1 cellular context compared by ENCODE assay signal in the genomic region with DNA sequence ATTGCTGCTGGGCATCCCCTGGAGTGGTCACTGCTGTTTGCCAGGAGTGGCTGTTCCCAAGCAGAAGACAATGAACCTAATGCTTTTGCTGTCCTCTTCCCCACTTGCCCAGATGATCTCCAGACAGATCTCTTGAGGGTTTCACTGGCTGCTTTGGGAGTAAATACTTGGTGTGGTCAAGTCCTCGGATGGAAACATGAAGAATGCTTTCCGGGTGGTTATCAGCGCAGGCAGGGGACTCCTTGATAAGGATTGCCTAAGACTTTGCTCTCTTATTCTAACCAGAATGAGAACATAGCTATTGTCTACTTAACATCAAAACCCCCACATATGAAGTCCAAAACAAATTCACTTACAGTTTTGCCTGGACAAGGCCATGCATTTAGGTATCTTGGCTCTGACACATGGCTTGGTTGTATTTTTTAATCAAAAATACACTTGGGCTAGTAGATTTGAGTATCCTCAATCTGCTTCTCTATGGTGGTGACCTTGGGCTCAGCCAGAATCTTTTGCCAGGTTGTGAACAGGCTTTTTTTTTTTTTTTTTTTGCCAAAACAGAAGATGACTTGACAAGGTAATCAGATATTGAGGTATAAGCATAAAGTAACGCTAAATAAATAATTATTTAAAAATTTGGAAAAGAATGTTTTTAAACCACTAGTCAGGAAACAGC.
A peak's percentile ranks its signal among the peaks of the same experiment; 100 is the strongest.
TF ChIP-seq lines count a peak whose summit lies in the region.

No MANE protein-coding gene starts in this region.

TF ChIP-seq in K562, 482 proteins besides CTCF, POLR2A, EP300 and RAD21 (continues in another document):
- TF ChIP-seq PHF8 (IDR thresholded peaks at IDR 0.05; ENCODE audit: borderline replicate concordance, low read length) (no peak), SMAD4 (CRISPR knock-in tag; conservative IDR thresholded peaks at IDR 0.05) (peak; percentile 98), ZNF121 (CRISPR knock-in tag; conservative IDR thresholded peaks at IDR 0.05) (no peak), PATZ1 (CRISPR knock-in tag; IDR thresholded peaks at IDR 0.05; ENCODE audit: borderline replicate concordance) (no peak), ZNF609 (CRISPR knock-in tag; IDR thresholded peaks at IDR 0.05; ENCODE audit: borderline replicate concordance) (no peak), ZBTB17 (CRISPR knock-in tag; IDR thresholded peaks at IDR 0.05) (no peak), ZNF431 (CRISPR knock-in tag; IDR thresholded peaks at IDR 0.05) (no peak), NELFE (IDR thresholded peaks at IDR 0.05; ENCODE audit: insufficient read depth, insufficient read length) (no peak), RUNX1 (IDR thresholded peaks at IDR 0.05; ENCODE audit: low read depth) (peak; percentile 64; the same call in 1 of the 2 replicates), KDM1A (IDR thresholded peaks at IDR 0.05) (peak; percentile 85 to 88), HBP1 (CRISPR knock-in tag; IDR thresholded peaks at IDR 0.05) (no peak), ZNF316 (IDR thresholded peaks at IDR 0.05) (no peak), ZBTB33 (CRISPR knock-in tag; IDR thresholded peaks at IDR 0.05) (no peak), CAMTA2 (CRISPR knock-in tag; conservative IDR thresholded peaks at IDR 0.05) (no peak), OTX1 (CRISPR knock-in tag; IDR thresholded peaks at IDR 0.05) (no peak), MCM3 (IDR thresholded peaks at IDR 0.05) (no peak), ETS2 (tag; IDR thresholded peaks at IDR 0.05; ENCODE audit: borderline replicate concordance, poor library complexity, severe bottlenecking) (no peak), GABPB1 (CRISPR knock-in tag; IDR thresholded peaks at IDR 0.05) (no peak), GABPA (tag; conservative IDR thresholded peaks at IDR 0.05; ENCODE audit: low read depth) (no peak), NCOA1 (IDR thresholded peaks at IDR 0.05; ENCODE audit: low read depth) (peak; percentile 77), SP2 (IDR thresholded peaks at IDR 0.05; ENCODE audit: extremely low read depth, low read depth, low read length, poor library complexity, severe bottlenecking) (no peak), BCL6 (CRISPR knock-in tag; IDR thresholded peaks at IDR 0.05) (no peak), ZNF717 (CRISPR knock-in tag; IDR thresholded peaks at IDR 0.05) (no peak), CBFB (CRISPR knock-in tag; IDR thresholded peaks at IDR 0.05) (peak; percentile 72; the same call in 1 of the 2 replicates), SETDB1 (IDR thresholded peaks at IDR 0.05; ENCODE audit: low read length) (no peak)
- TF ChIP-seq, protein P1, sequence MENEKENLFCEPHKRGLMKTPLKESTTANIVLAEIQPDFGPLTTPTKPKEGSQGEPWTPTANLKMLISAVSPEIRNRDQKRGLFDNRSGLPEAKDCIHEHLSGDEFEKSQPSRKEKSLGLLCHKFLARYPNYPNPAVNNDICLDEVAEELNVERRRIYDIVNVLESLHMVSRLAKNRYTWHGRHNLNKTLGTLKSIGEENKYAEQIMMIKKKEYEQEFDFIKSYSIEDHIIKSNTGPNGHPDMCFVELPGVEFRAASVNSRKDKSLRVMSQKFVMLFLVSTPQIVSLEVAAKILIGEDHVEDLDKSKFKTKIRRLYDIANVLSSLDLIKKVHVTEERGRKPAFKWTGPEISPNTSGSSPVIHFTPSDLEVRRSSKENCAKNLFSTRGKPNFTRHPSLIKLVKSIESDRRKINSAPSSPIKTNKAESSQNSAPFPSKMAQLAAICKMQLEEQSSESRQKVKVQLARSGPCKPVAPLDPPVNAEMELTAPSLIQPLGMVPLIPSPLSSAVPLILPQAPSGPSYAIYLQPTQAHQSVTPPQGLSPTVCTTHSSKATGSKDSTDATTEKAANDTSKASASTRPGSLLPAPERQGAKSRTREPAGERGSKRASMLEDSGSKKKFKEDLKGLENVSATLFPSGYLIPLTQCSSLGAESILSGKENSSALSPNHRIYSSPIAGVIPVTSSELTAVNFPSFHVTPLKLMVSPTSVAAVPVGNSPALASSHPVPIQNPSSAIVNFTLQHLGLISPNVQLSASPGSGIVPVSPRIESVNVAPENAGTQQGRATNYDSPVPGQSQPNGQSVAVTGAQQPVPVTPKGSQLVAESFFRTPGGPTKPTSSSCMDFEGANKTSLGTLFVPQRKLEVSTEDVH (IDR thresholded peaks at IDR 0.05; ENCODE audit: low read depth, partially characterized antibody): peak; percentile 18
- TF ChIP-seq, protein P2, sequence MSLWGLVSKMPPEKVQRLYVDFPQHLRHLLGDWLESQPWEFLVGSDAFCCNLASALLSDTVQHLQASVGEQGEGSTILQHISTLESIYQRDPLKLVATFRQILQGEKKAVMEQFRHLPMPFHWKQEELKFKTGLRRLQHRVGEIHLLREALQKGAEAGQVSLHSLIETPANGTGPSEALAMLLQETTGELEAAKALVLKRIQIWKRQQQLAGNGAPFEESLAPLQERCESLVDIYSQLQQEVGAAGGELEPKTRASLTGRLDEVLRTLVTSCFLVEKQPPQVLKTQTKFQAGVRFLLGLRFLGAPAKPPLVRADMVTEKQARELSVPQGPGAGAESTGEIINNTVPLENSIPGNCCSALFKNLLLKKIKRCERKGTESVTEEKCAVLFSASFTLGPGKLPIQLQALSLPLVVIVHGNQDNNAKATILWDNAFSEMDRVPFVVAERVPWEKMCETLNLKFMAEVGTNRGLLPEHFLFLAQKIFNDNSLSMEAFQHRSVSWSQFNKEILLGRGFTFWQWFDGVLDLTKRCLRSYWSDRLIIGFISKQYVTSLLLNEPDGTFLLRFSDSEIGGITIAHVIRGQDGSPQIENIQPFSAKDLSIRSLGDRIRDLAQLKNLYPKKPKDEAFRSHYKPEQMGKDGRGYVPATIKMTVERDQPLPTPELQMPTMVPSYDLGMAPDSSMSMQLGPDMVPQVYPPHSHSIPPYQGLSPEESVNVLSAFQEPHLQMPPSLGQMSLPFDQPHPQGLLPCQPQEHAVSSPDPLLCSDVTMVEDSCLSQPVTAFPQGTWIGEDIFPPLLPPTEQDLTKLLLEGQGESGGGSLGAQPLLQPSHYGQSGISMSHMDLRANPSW (CRISPR knock-in tag; IDR thresholded peaks at IDR 0.05): no peak
- TF ChIP-seq, protein P3, sequence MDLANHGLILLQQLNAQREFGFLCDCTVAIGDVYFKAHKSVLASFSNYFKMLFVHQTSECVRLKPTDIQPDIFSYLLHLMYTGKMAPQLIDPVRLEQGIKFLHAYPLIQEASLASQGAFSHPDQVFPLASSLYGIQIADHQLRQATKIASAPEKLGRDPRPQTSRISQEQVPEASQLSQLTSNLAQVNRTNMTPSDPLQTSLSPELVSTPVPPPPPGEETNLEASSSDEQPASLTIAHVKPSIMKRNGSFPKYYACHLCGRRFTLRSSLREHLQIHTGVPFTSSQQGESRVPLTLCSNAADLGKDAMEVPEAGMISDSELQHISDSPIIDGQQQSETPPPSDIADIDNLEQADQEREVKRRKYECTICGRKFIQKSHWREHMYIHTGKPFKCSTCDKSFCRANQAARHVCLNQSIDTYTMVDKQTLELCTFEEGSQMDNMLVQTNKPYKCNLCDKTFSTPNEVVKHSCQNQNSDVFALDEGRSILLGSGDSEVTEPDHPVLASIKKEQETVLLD (IDR thresholded peaks at IDR 0.05): peak; percentile 60; the same call in 1 of the 2 replicates
- TF ChIP-seq, protein P4, sequence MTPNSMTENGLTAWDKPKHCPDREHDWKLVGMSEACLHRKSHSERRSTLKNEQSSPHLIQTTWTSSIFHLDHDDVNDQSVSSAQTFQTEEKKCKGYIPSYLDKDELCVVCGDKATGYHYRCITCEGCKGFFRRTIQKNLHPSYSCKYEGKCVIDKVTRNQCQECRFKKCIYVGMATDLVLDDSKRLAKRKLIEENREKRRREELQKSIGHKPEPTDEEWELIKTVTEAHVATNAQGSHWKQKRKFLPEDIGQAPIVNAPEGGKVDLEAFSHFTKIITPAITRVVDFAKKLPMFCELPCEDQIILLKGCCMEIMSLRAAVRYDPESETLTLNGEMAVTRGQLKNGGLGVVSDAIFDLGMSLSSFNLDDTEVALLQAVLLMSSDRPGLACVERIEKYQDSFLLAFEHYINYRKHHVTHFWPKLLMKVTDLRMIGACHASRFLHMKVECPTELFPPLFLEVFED (CRISPR knock-in tag; conservative IDR thresholded peaks at IDR 0.05): no peak
- TF ChIP-seq, protein P5, sequence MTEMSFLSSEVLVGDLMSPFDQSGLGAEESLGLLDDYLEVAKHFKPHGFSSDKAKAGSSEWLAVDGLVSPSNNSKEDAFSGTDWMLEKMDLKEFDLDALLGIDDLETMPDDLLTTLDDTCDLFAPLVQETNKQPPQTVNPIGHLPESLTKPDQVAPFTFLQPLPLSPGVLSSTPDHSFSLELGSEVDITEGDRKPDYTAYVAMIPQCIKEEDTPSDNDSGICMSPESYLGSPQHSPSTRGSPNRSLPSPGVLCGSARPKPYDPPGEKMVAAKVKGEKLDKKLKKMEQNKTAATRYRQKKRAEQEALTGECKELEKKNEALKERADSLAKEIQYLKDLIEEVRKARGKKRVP (CRISPR knock-in tag; IDR thresholded peaks at IDR 0.05): peak; percentile 62; the same call in 1 of the 2 replicates
- TF ChIP-seq, protein P6, sequence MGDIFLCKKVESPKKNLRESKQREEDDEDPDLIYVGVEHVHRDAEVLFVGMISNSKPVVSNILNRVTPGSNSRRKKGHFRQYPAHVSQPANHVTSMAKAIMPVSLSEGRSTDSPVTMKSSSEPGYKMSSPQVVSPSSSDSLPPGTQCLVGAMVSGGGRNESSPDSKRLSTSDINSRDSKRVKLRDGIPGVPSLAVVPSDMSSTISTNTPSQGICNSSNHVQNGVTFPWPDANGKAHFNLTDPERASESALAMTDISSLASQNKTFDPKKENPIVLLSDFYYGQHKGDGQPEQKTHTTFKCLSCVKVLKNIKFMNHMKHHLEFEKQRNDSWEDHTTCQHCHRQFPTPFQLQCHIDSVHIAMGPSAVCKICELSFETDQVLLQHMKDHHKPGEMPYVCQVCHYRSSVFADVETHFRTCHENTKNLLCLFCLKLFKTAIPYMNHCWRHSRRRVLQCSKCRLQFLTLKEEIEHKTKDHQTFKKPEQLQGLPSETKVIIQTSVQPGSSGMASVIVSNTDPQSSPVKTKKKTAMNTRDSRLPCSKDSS (IDR thresholded peaks at IDR 0.05; ENCODE audit: low read depth, partially characterized antibody): no peak
